ENCODE assay signal across 10 cellular contexts in the genomic region with DNA sequence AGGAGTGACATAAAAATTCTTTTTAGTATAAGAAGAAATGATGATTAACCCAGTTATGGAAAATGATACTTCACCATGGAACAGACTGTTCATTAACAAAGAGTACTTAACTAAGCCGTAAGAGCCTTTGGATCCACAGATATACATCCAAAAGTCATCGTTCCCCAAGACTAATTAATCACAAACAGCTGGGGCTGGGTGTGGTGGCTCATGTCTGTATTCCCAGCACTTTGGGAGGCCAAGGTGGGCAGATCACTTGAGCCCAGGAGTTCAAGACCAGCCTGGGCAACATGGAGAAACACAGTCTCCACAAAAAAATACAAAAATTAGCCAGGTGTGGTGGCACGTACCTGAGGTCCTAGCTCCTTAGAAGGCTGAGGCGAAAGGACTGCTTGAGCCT. TPM values are rescaled to one million over a fixed set of nuclear protein-coding genes. Genes with fewer than 3 reads are reported as not detected.
DNase-seq lines count a peak whose midpoint lies in the region; ATAC-seq and TF ChIP-seq lines count a peak whose summit lies in the region.
"Had no signal": no experiment of that assay in that cellular context is flagged by ENCODE, and none has a peak within 500 bp of the region (broad histone marks: within the 10 kb centered on the region; RNA-seq: fewer than 3 reads in every experiment).

No MANE protein-coding gene starts in this region.

- CTCF ChIA-PET in activated CD8-positive, alpha-beta memory T cell treated with anti-CD3 and anti-CD28 coated beads, Interleukin-2, amount 10 ng/mL, durations not matched to agents 7 days and 5 days (lab: Charles Lee): interaction anchor here (0.8 to 5.2 kb wide), 12 partner anchors 9 to 285 kb away, joined by 3 to 56 read pairs (median 4); a partner anchor contains a TSS

- H3K36me3 ChIP-seq in stomach: no peaks in the 10 kb centered on the region

- no peak for DNase-seq in activated CD8-positive, alpha-beta memory T cell treated with anti-CD3 and anti-CD28 coated beads, Interleukin-2, amount 10 ng/mL, durations not matched to agents 7 days and 5 days
- DNase-seq in activated CD8-positive, alpha-beta memory T cell treated with anti-CD3 and anti-CD28 coated beads, Interleukin-2, amount 50 U/mL, for 48 hours: no peak
- no peak for DNase-seq in T-helper 17 cell
- no peak for DNase-seq in immature natural killer cell
- DNase-seq in stomach: no peak
- no peak for DNase-seq in NCI-H187 (lab: John Stamatoyannopoulos, UW)
- DNase-seq in NCI-H2107 (lab: John Stamatoyannopoulos, UW): no peak
- DNase-seq: EL, midbrain had no signal

- H3K27ac Mint-ChIP-seq in activated CD8-positive, alpha-beta memory T cell treated with anti-CD3 and anti-CD28 coated beads, Interleukin-2, amount 10 ng/mL, durations not matched to agents 7 days and 5 days: peak overlapping the region; percentile 63
- peak overlapping the region; percentile 99 for H3K27ac Mint-ChIP-seq in T-helper 17 cell
- H3K27ac Mint-ChIP-seq in immature natural killer cell: peak overlapping the region; percentile 86 to 94 (median 90)

- no peak for TF ChIP-seq EP300 in stomach (IDR thresholded peaks at IDR 0.05)

- no peak for TF ChIP-seq CTCF in stomach (IDR thresholded peaks at IDR 0.05)

- H3K4me3 Mint-ChIP-seq in activated CD8-positive, alpha-beta memory T cell treated with anti-CD3 and anti-CD28 coated beads, Interleukin-2, amount 10 ng/mL, durations not matched to agents 7 days and 5 days: no peak overlapping the region
- H3K4me3 Mint-ChIP-seq in T-helper 17 cell (peak overlapping the region; percentile 93), immature natural killer cell (peak overlapping the region in 4 of 5 donors; percentile 15 to 77 (median 48))

- H3K27me3 ChIP-seq in stomach: no peaks in the 10 kb centered on the region

- H3K27me3 Mint-ChIP-seq in activated CD8-positive, alpha-beta memory T cell treated with anti-CD3 and anti-CD28 coated beads, Interleukin-2, amount 10 ng/mL, durations not matched to agents 7 days and 5 days: no peaks in the 10 kb centered on the region
- H3K27me3 Mint-ChIP-seq in T-helper 17 cell: no peaks in the 10 kb centered on the region
- peaks cover 2 to 9% (median 2%) of the 10 kb centered on the region in 3 donors for H3K27me3 Mint-ChIP-seq in immature natural killer cell (ENCODE audit: low read depth in 3 of 3)

- peaks cover 63 to 98% (median 86%) of the 10 kb centered on the region in 4 donors for H3K4me1 ChIP-seq in stomach

- H3K27ac ChIP-seq in stomach: peak overlapping the region; percentile 41 to 92 (median 82)

- H3K9me3 ChIP-seq in T-helper 17 cell (ENCODE audit: control insufficient read depth, low read length, poor library complexity, severe bottlenecking) (no peaks in the 10 kb centered on the region), stomach (no peaks in the 10 kb centered on the region)

- H3K36me3 Mint-ChIP-seq in activated CD8-positive, alpha-beta memory T cell treated with anti-CD3 and anti-CD28 coated beads, Interleukin-2, amount 10 ng/mL, durations not matched to agents 7 days and 5 days: peaks cover 39% of the 10 kb centered on the region
- H3K36me3 Mint-ChIP-seq in T-helper 17 cell (ENCODE audit: low read depth): peaks cover 4% of the 10 kb centered on the region
- H3K36me3 Mint-ChIP-seq in immature natural killer cell: peaks cover 0 to 11% (median 0%) of the 10 kb centered on the region in 3 donors

- TF ChIP-seq POLR2A in stomach (IDR thresholded peaks at IDR 0.05): no peak

- H3K9me3 Mint-ChIP-seq in activated CD8-positive, alpha-beta memory T cell treated with anti-CD3 and anti-CD28 coated beads, Interleukin-2, amount 10 ng/mL, durations not matched to agents 7 days and 5 days (ENCODE audit: low read depth): no peaks in the 10 kb centered on the region
- no peaks in the 10 kb centered on the region for H3K9me3 Mint-ChIP-seq in immature natural killer cell

- H3K4me1 Mint-ChIP-seq in activated CD8-positive, alpha-beta memory T cell treated with anti-CD3 and anti-CD28 coated beads, Interleukin-2, amount 10 ng/mL, durations not matched to agents 7 days and 5 days: peaks cover 89% of the 10 kb centered on the region
- H3K4me1 Mint-ChIP-seq in T-helper 17 cell (peaks cover 65% of the 10 kb centered on the region), immature natural killer cell (peaks cover 87 to 92% of the 10 kb centered on the region in 2 donors)

- ATAC-seq in activated CD8-positive, alpha-beta memory T cell treated with anti-CD3 and anti-CD28 coated beads, Interleukin-2, amount 10 ng/mL, durations not matched to agents 7 days and 5 days: no peak
- ATAC-seq in T-helper 17 cell (no peak), GM19455 (IDR thresholded peaks at IDR 0.05; ENCODE audit: unreplicated experiment) (no peak)

- no peak overlapping the region for H3K4me3 ChIP-seq in stomach

- intact Hi-C loops in stomach (cut with DNase I; ENCODE audit: low total_unique reads): no loop called here

- 57 to 75% (median 61%) methylated on average over 4 of the region's 4 CpGs for WGBS in stomach, 5 donors

RNA-seq across cellular contexts. Expression of a gene that starts 36.2 kb away (rescaled TPM):
- total RNA-seq in activated CD8-positive, alpha-beta memory T cell treated with anti-CD3 and anti-CD28 coated beads, Interleukin-2, amount 10 ng/mL, durations not matched to agents 7 days and 5 days: 10 to 100 TPM; 77.6 to 78.4 TPM
- total RNA-seq in T-helper 17 cell: 10 to 100 TPM; 75.8 to 84.8 TPM
- 10 to 100 TPM; 17.3 to 80.1 (median 31.0) TPM for polyA plus RNA-seq in immature natural killer cell
- total RNA-seq in stomach: 10 to 100 TPM in 4 of 5 donors, 1 to 10 TPM in 1; 9.3 to 86.8 (median 13.4) TPM
- 10 to 100 TPM in 2 of 3 donors, 1 to 10 TPM in 1; 4.0 to 42.8 (median 12.5) TPM for polyA plus RNA-seq in stomach
